ENCODE assay signal across 8 cellular contexts in genomic region chr4:143183513-143184216, GRCh38. TPM values are rescaled to one million over a fixed set of nuclear protein-coding genes. Genes with fewer than 3 reads are reported as not detected.
DNase-seq lines count a peak whose midpoint lies in the region; TF ChIP-seq lines count a peak whose summit lies in the region.

No MANE protein-coding gene starts in this region.

- no peak overlapping the region for H2BK5ac ChIP-seq in mesenchymal stem cell (ENCODE audit: low read depth, low read length, poor library complexity, severe bottlenecking)

- H3K9me3 ChIP-seq in mesenchymal stem cell (ENCODE audit: control insufficient read depth, low read length): peaks cover 8% of the 10 kb centered on the region

- H3K23ac ChIP-seq in mesenchymal stem cell (ENCODE audit: low read length in 2 of 2): no peak overlapping the region

- no peak overlapping the region for H2BK120ac ChIP-seq in mesenchymal stem cell (ENCODE audit: low read depth, low read length)

- H4K91ac ChIP-seq in mesenchymal stem cell (ENCODE audit: low read length): no peak overlapping the region

- H3K4ac ChIP-seq in mesenchymal stem cell (ENCODE audit: low read depth in 1 of 2, low read length in 2 of 2): no peak overlapping the region

- H3K27me3 ChIP-seq in mesenchymal stem cell (ENCODE audit: control insufficient read depth in 1 of 2, insufficient read depth in 1 of 2, low read length in 2 of 2): no peaks in the 10 kb centered on the region

- no peak for TF ChIP-seq CTCF in AG10803 (conservative IDR thresholded peaks at IDR 0.05; ENCODE audit: low read length)
- no peak for TF ChIP-seq CTCF in astrocyte of the spinal cord (IDR thresholded peaks at IDR 0.05; ENCODE audit: low read depth, low read length)

- H3K14ac ChIP-seq in mesenchymal stem cell (ENCODE audit: low read length in 2 of 2): no peak overlapping the region

- H3K27ac ChIP-seq in mesenchymal stem cell (ENCODE audit: low read length, poor library complexity, severe bottlenecking): peak overlapping the region; percentile 95

- no peak overlapping the region for H4K8ac ChIP-seq in mesenchymal stem cell (ENCODE audit: low read length)

- no peak overlapping the region for H3K18ac ChIP-seq in mesenchymal stem cell (ENCODE audit: low read depth in 1 of 2, low read length in 2 of 2)

- no peaks in the 10 kb centered on the region for H3K27me3 Mint-ChIP-seq in IgD-negative memory B cell

- in situ Hi-C loops in astrocyte of the spinal cord (cut with HindIII; ENCODE audit: low sequenced_read_pairs): no loop called here

- H2AK5ac ChIP-seq in mesenchymal stem cell (ENCODE audit: low read length, severe bottlenecking): no peak overlapping the region

- no peak overlapping the region for H2BK15ac ChIP-seq in mesenchymal stem cell (ENCODE audit: low read depth, poor library complexity, severe bottlenecking)

- peaks cover 0 to 4% of the 10 kb centered on the region in 2 experiments for H3K36me3 ChIP-seq in mesenchymal stem cell (ENCODE audit: control insufficient read depth in 1 of 2, insufficient read depth in 2 of 2, low read depth in 1 of 2, low read length in 2 of 2)

- H2BK12ac ChIP-seq in mesenchymal stem cell (ENCODE audit: low read length in 2 of 2): no peak overlapping the region

- peak overlapping the region; percentile 89 to 100 (median 92) for H3K4me3 Mint-ChIP-seq in IgD-negative memory B cell

- no peaks in the 10 kb centered on the region for H3K36me3 Mint-ChIP-seq in IgD-negative memory B cell

- peak overlapping the region; percentile 48 for H3K4me2 ChIP-seq in mesenchymal stem cell (ENCODE audit: low read length, poor library complexity, severe bottlenecking)

- H3K4me1 Mint-ChIP-seq in IgD-negative memory B cell: peaks cover 22 to 36% (median 32%) of the 10 kb centered on the region in 3 donors

- H3K9ac ChIP-seq in mesenchymal stem cell (ENCODE audit: low read length): peak overlapping the region; percentile 97

- peak overlapping the region; percentile 82 for H3K4me3 ChIP-seq in AG10803 (ENCODE audit: low read length)
- H3K4me3 ChIP-seq in astrocyte of the spinal cord (ENCODE audit: low read depth, low read length): peak overlapping the region; percentile 84
- H3K4me3 ChIP-seq in mesenchymal stem cell (ENCODE audit: insufficient read depth in 1 of 2, low read depth in 1 of 2, low read length in 2 of 2): peak overlapping the region in 1 of 2 experiments; percentile 87

- DNase-seq in AG10803 (ENCODE audit: low read depth) (no peak), astrocyte of the spinal cord (ENCODE audit: low read depth, low spot score) (peak; percentile 6), mesenchymal stem cell (peak; percentile 17), NCI-H1930 (lab: John Stamatoyannopoulos, UW) (no peak), amniotic stem cell (lab: John Stamatoyannopoulos, UW) (no peak), NCI-H2196 (lab: John Stamatoyannopoulos, UW; ENCODE audit: unreplicated experiment) (no peak), UCSD-AML1 (lab: John Stamatoyannopoulos, UW; ENCODE audit: unreplicated experiment) (no peak)

- peak overlapping the region; percentile 80 to 96 (median 90) for H3K27ac Mint-ChIP-seq in IgD-negative memory B cell

- H3K9me3 Mint-ChIP-seq in IgD-negative memory B cell: peaks cover 0 to 4% (median 2%) of the 10 kb centered on the region in 3 donors

- no peaks in the 10 kb centered on the region for H3K79me1 ChIP-seq in mesenchymal stem cell (replicated peaks; ENCODE audit: low read length, poor library complexity, severe bottlenecking)

- no peaks in the 10 kb centered on the region for H3K4me1 ChIP-seq in mesenchymal stem cell (ENCODE audit: control insufficient read depth, insufficient read depth, low read depth, low read length)

- no peak overlapping the region for H2AFZ ChIP-seq in mesenchymal stem cell (ENCODE audit: low read depth, low read length)

- 57% methylated on average over 5 of the region's 9 CpGs for WGBS in mesenchymal stem cell

RNA-seq across cellular contexts. Expression of gene USP38, which starts 1.1 kb away (rescaled TPM):
- 19.4 TPM for polyA plus RNA-seq in IgD-negative memory B cell
- 9.8 TPM for polyA plus RNA-seq in mesenchymal stem cell (2013, experiment 1 of 2)
- polyA plus RNA-seq in mesenchymal stem cell (2013, experiment 2 of 2): 9.8 TPM

Comparison
In these comparisons a context has a peak if more than half of its experiments do, and no peak if none do; other contexts are left out.
1. DNase-seq: peak in astrocyte of the spinal cord (single experiment) and mesenchymal stem cell (single experiment); none in AG10803 (single experiment), NCI-H1930 (0 of 2), amniotic stem cell (single experiment), NCI-H2196 (single experiment) and UCSD-AML1 (single experiment).